Comparison of ENCODE assay signal across 18 cellular contexts in the genomic region with DNA sequence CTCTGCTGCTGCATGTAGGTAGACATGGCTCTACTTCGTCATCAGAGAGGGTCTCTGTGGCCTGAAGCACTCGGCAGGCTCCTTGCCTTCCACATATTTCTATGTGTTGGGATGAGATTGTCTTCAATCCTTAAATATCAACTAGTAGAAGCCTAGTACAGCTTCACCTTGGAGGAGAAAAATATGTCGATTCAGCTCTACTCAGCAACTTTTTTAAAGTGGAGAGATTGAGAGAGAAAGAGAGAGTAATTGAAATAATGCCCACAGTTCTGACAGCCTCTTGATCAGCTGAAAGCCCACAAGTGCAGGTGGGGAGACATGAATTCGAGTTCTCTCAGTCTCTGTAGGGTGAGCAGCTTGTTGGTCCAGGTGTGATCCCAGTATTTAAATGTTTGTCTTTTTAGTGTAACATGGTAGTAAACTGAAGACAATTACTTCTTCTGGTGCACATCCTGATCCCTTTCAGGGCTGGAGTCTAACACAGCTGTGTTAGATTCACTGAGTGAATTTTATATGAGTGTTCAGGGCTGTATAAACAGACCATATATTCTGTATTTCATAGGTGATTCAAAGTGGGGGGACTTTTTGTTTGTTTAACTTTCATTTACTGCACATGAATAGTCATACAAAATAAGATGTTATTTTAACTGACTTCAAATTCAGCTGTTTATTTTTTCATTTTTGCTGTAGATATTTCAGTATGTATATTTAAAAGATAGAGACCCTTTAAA.
A peak's percentile ranks its signal among the peaks of the same experiment; 100 is the strongest.
DNase-seq lines count a peak whose midpoint lies in the region; ATAC-seq, FAIRE-seq and TF ChIP-seq lines count a peak whose summit lies in the region.
"Had no signal": no experiment of that assay in that cellular context is flagged by ENCODE, and none has a peak within 500 bp of the region (broad histone marks: within the 10 kb centered on the region; RNA-seq: fewer than 3 reads in every experiment).

No MANE protein-coding gene starts in this region.

- DNase-seq in T-helper 2 cell treated with Interferon-gamma antibody and Interleukin-4, amounts not matched to agents 5 μg/mL and 100 μg/mL, for 36 hours (ENCODE audit: low spot score), result no peak
- DNase-seq in T-helper 2 cell, result no peak
- no peak for DNase-seq in GM12878 (ENCODE audit: low read depth, low spot score)
- no peak for DNase-seq in stimulated activated effector memory CD8-positive, alpha-beta T cell treated with anti-CD3 and anti-CD28 coated beads, Interleukin-12 subunit alpha, Interleukin-12 subunit beta, amount 100 ng/mL, for 72 hours (ENCODE audit: low spot score in 2 of 2)
- no peak for DNase-seq in LoVo (ENCODE audit: low spot score)
- DNase-seq in activated CD4-positive, CD25-positive, alpha-beta regulatory T cell (lab: John Stamatoyannopoulos, UW), result no peak
- DNase-seq in hepatic stellate cell (ENCODE audit: low spot score), result no peak
- DNase-seq: 8988T, glutamatergic neuron, kidney, midbrain, NCI-H2029 treated with DMSO at 0.1 percent for 48 hours, NCI-H526 treated with DMSO at 0.1 percent for 48 hours, SW 1271 had no signal

- TF ChIP-seq CTCF in GM12878 (IDR thresholded peaks at IDR 0.05 in 2 of 3, conservative IDR thresholded peaks at IDR 0.05 in 1 of 3; ENCODE audit: control insufficient read depth in 2 of 3, extremely low read depth in 1 of 3, insufficient read depth in 1 of 3, low read depth in 3 of 3, low read length in 3 of 3), result no peak

- SMC1A ChIA-PET in GM12878 (lab: Charles Lee; ENCODE audit: uncharacterized antibody, unreplicated experiment), result interaction anchor here (0.7 to 5.1 kb wide), 15 partner anchors 8 to 73 kb away, joined by 3 to 25 read pairs (median 5); partner anchors contain the start of gene ST6GAL1

- H3K4me1 Mint-ChIP-seq in T-helper 2 cell treated with Interferon-gamma antibody and Interleukin-4, amounts not matched to agents 5 μg/mL and 100 μg/mL, for 36 hours (ENCODE audit: low read depth), result peaks cover 14% of the 10 kb centered on the region
- peaks cover 52 to 72% (median 64%) of the 10 kb centered on the region in 3 donors for H3K4me1 Mint-ChIP-seq in IgD-negative memory B cell
- peaks cover 62% of the 10 kb centered on the region for H3K4me1 Mint-ChIP-seq in stimulated activated effector memory CD8-positive, alpha-beta T cell treated with anti-CD3 and anti-CD28 coated beads, Interleukin-12 subunit alpha, Interleukin-12 subunit beta, amount 100 ng/mL, for 72 hours

- no peak for TF ChIP-seq EP300 in GM12878 (IDR thresholded peaks at IDR 0.05; ENCODE audit: borderline replicate concordance in 1 of 2, control insufficient read depth in 1 of 2, low read depth in 2 of 2, low read length in 2 of 2)

- peaks cover 0 to 9% of the 10 kb centered on the region in 2 experiments; a peak in 3 of 4 replicates for H3K36me3 ChIP-seq in GM12878 (ENCODE audit: control insufficient read depth in 2 of 2, insufficient read depth in 2 of 2, low read length in 1 of 2)

- intact Hi-C loops in GM12878 (cut with micrococcal nuclease; ENCODE audit: unreplicated experiment), result no loop called here

- RAD21 ChIA-PET in GM12878 (lab: Charles Lee; ENCODE audit: unreplicated experiment), result interaction anchor here (0.9 to 3.0 kb wide), 8 partner anchors 22 to 71 kb away, joined by 3 to 13 read pairs (median 4); no protein-coding TSS in a partner anchor

- H3K36me3 Mint-ChIP-seq in T-helper 2 cell treated with Interferon-gamma antibody and Interleukin-4, amounts not matched to agents 5 μg/mL and 100 μg/mL, for 36 hours (ENCODE audit: low read depth), result peaks cover 39% of the 10 kb centered on the region
- H3K36me3 Mint-ChIP-seq in IgD-negative memory B cell, result peaks cover 17% of the 10 kb centered on the region
- peaks cover 61% of the 10 kb centered on the region for H3K36me3 Mint-ChIP-seq in stimulated activated effector memory CD8-positive, alpha-beta T cell treated with anti-CD3 and anti-CD28 coated beads, Interleukin-12 subunit alpha, Interleukin-12 subunit beta, amount 100 ng/mL, for 72 hours

- peak overlapping the region; percentile 75 for H3K27ac ChIP-seq in GM12878 (ENCODE audit: control insufficient read depth, insufficient read depth)
- H3K27ac ChIP-seq: parathyroid adenoma had no signal

- ATAC-seq in GM12878, result no peak; the same call in 2 of the 3 replicates
- ATAC-seq in stimulated activated effector memory CD8-positive, alpha-beta T cell treated with anti-CD3 and anti-CD28 coated beads, Interleukin-12 subunit alpha, Interleukin-12 subunit beta, amount 100 ng/mL, for 72 hours, result no peak
- ATAC-seq: activated CD4-positive, CD25-positive, alpha-beta regulatory T cell treated with anti-CD3 and anti-CD28 coated beads, Interleukin-2, amount 50 U/mL, for 24 hours; Panc1 had no signal

- no peak overlapping the region for H3K4me3 Mint-ChIP-seq in T-helper 2 cell treated with Interferon-gamma antibody and Interleukin-4, amounts not matched to agents 5 μg/mL and 100 μg/mL, for 36 hours
- H3K4me3 Mint-ChIP-seq in IgD-negative memory B cell, result peak overlapping the region in 3 of 4 donors; percentile 28 to 74 (median 73)
- no peak overlapping the region for H3K4me3 Mint-ChIP-seq in stimulated activated effector memory CD8-positive, alpha-beta T cell treated with anti-CD3 and anti-CD28 coated beads, Interleukin-12 subunit alpha, Interleukin-12 subunit beta, amount 100 ng/mL, for 72 hours

- peaks cover 3% of the 10 kb centered on the region; the same call in 1 of the 3 replicates for H3K9me3 ChIP-seq in GM12878 (replicated peaks; ENCODE audit: control insufficient read depth, insufficient read depth, low read length)

- POLR2A ChIA-PET in GM12878 (lab: Charles Lee), result interaction anchor here (0.8 to 2.5 kb wide), 4 partner anchors 23 to 61 kb away, joined by 3 to 9 read pairs (median 6); no protein-coding TSS in a partner anchor

- 0 out of 2 replicates have a peak overlapping the region, but pooled peaks have one; percentile 26 for H3K9ac ChIP-seq in GM12878 (ENCODE audit: control insufficient read depth, insufficient read depth, low read length)
- H3K9ac ChIP-seq: parathyroid adenoma had no signal

- in situ Hi-C loops in GM12878 (cut with MboI), result no loop called here

- FAIRE-seq in GM12878 (lab: Jason Lieb, UNC), result no peak
- FAIRE-seq: kidney had no signal

- CTCF ChIA-PET in GM12878 (lab: Yijun Ruan, JAX), result interaction anchor here (0.9 to 2.1 kb wide), 11 partner anchors 17 to 1050 kb away, joined by 3 to 6 read pairs (median 4); partner anchors contain the start of gene RPL39L

- BruUV-seq in GM12878 (replicated peaks; lab: Mats Ljungman, UMichigan), result no TSS peak

- no peak for TF ChIP-seq POLR2A in GM12878 (IDR thresholded peaks at IDR 0.05; ENCODE audit: low read depth, low read length)

- peaks cover 61% of the 10 kb centered on the region for H3K79me2 ChIP-seq in GM12878 (ENCODE audit: control insufficient read depth, insufficient read depth, low read length)
- H3K79me2 ChIP-seq: parathyroid adenoma had no signal

- no peak for TF ChIP-seq RAD21 in GM12878 (IDR thresholded peaks at IDR 0.05; ENCODE audit: insufficient read depth, low read depth, low read length)

- H2AFZ ChIP-seq in GM12878 (ENCODE audit: control insufficient read depth, low read depth, low read length), result no peak overlapping the region
- H2AFZ ChIP-seq: parathyroid adenoma had no signal

- H3K27me3 ChIP-seq in GM12878 (replicated peaks in 1 of 2; ENCODE audit: control insufficient read depth in 2 of 2, insufficient read depth in 2 of 2, low read length in 1 of 2), result no peaks in the 10 kb centered on the region

- no peak overlapping the region for H3K4me3 ChIP-seq in GM12878

- peak overlapping the region; percentile 21 for H3K4me2 ChIP-seq in GM12878 (ENCODE audit: control insufficient read depth, insufficient read depth)

- no peaks in the 10 kb centered on the region for H3K9me3 Mint-ChIP-seq in T-helper 2 cell treated with Interferon-gamma antibody and Interleukin-4, amounts not matched to agents 5 μg/mL and 100 μg/mL, for 36 hours
- no peaks in the 10 kb centered on the region for H3K9me3 Mint-ChIP-seq in IgD-negative memory B cell
- H3K9me3 Mint-ChIP-seq in stimulated activated effector memory CD8-positive, alpha-beta T cell treated with anti-CD3 and anti-CD28 coated beads, Interleukin-12 subunit alpha, Interleukin-12 subunit beta, amount 100 ng/mL, for 72 hours, result no peaks in the 10 kb centered on the region

- no peaks in the 10 kb centered on the region for H4K20me1 ChIP-seq in GM12878 (ENCODE audit: control insufficient read depth, insufficient read depth)

- WGBS in GM12878 (ENCODE audit: insufficient coverage, insufficient replicate concordance, low lambda C conversion rate, missing lambda C conversion rate), result 36% methylated on average over 4 of the region's 4 CpGs

- peak overlapping the region; percentile 44 for H3K27ac Mint-ChIP-seq in T-helper 2 cell treated with Interferon-gamma antibody and Interleukin-4, amounts not matched to agents 5 μg/mL and 100 μg/mL, for 36 hours
- H3K27ac Mint-ChIP-seq in IgD-negative memory B cell, result peak overlapping the region; percentile 73 to 97 (median 88)
- peak overlapping the region; percentile 60 for H3K27ac Mint-ChIP-seq in stimulated activated effector memory CD8-positive, alpha-beta T cell treated with anti-CD3 and anti-CD28 coated beads, Interleukin-12 subunit alpha, Interleukin-12 subunit beta, amount 100 ng/mL, for 72 hours

- H3K4me1 ChIP-seq in GM12878 (ENCODE audit: control insufficient read depth, insufficient read depth, low read length), result peaks cover 62% of the 10 kb centered on the region

- H3K27me3 Mint-ChIP-seq in T-helper 2 cell treated with Interferon-gamma antibody and Interleukin-4, amounts not matched to agents 5 μg/mL and 100 μg/mL, for 36 hours (ENCODE audit: low read depth), result no peaks in the 10 kb centered on the region
- no peaks in the 10 kb centered on the region for H3K27me3 Mint-ChIP-seq in IgD-negative memory B cell

TF ChIP-seq in GM12878, 131 proteins besides CTCF, POLR2A, EP300 and RAD21:
- 0 out of 2 replicates have a peak, but pooled peaks have one; percentile 25 for TF ChIP-seq RUNX3 (IDR thresholded peaks at IDR 0.05; ENCODE audit: low read length)
- no peak for TF ChIP-seq NR2C1 (IDR thresholded peaks at IDR 0.05)
- no peak for TF ChIP-seq STAT3 (IDR thresholded peaks at IDR 0.05; ENCODE audit: low read depth, low read length)

Comparison
In these comparisons a context has a peak if more than half of its experiments do, and no peak if none do; other contexts are left out.
1. H3K4me3 Mint-ChIP-seq: peak in IgD-negative memory B cell (3 of 4); none in T-helper 2 cell treated with Interferon-gamma antibody and Interleukin-4, amounts not matched to agents 5 μg/mL and 100 μg/mL, for 36 hours (single experiment) and stimulated activated effector memory CD8-positive, alpha-beta T cell treated with anti-CD3 and anti-CD28 coated beads, Interleukin-12 subunit alpha, Interleukin-12 subunit beta, amount 100 ng/mL, for 72 hours (single experiment).
2. Peak in every context shown above with its lines, with median percentiles within 50 percentile points of each other: H3K27ac Mint-ChIP-seq.